12 cellular contexts compared by ENCODE assay signal in the genomic region with DNA sequence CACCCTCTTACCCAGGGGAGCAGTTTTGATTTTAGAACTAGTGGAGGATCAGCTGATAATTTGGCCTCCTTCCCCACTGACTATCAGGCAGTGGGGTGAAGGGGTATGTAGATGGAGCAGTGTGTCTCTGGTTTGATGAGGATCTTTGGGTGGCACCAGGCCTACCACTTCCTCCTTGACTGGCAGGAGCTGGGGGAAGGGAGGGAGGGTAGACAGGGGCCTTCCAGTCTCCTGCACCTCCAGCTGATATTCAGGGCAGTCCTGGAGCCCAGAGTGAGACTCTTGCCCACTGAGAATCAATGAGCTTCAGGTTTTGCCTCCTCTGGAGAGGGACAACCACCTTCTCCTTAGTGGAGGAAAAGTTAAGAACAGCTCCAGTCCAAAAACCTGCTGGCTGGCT. TPM values are rescaled to one million over a fixed set of nuclear protein-coding genes. Genes with fewer than 3 reads are reported as not detected.
DNase-seq lines count a peak whose midpoint lies in the region; ATAC-seq and TF ChIP-seq lines count a peak whose summit lies in the region.
"Had no signal": no experiment of that assay in that cellular context is flagged by ENCODE, and none has a peak within 500 bp of the region (broad histone marks: within the 10 kb centered on the region; RNA-seq: fewer than 3 reads in every experiment).

No MANE protein-coding gene starts in this region.

- H3K9me2 ChIP-seq in DOHH2 (replicated peaks; ENCODE audit: control insufficient read depth, low read length) = no peaks in the 10 kb centered on the region

- TF ChIP-seq CTCF in DOHH2 (IDR thresholded peaks at IDR 0.05; ENCODE audit: low read depth, low read length, poor library complexity, severe bottlenecking) (no peak), sigmoid colon (IDR thresholded peaks at IDR 0.05) (no peak), coronary artery (IDR thresholded peaks at IDR 0.05) (no peak)

- H3K27ac ChIP-seq in DOHH2 (ENCODE audit: low read depth, low read length) (no peak overlapping the region), sigmoid colon (no peak overlapping the region), coronary artery (no peak overlapping the region)

- H3K4me3 ChIP-seq in DOHH2 (ENCODE audit: low read length) = no peak overlapping the region
- H3K4me3 ChIP-seq in sigmoid colon = no peak overlapping the region
- no peak overlapping the region for H3K4me3 ChIP-seq in coronary artery
- H3K4me3 ChIP-seq: lung had no signal

- H3K27me3 Mint-ChIP-seq in activated naive CD4-positive, alpha-beta T cell treated with anti-CD3 and anti-CD28 coated beads, Interleukin-2, amount 10 ng/mL, durations not matched to agents 7 days and 5 days = no peaks in the 10 kb centered on the region

- no peaks in the 10 kb centered on the region for H4K20me1 ChIP-seq in DOHH2 (ENCODE audit: control insufficient read depth, insufficient read depth, low read depth, low read length)

- H3K27me3 ChIP-seq in DOHH2 (ENCODE audit: control insufficient read depth, low read length) (no peaks in the 10 kb centered on the region), sigmoid colon (no peaks in the 10 kb centered on the region)

- H3K4me1 ChIP-seq in DOHH2 (ENCODE audit: control insufficient read depth, low read length) (peaks cover 65% of the 10 kb centered on the region), sigmoid colon (peaks cover 0 to 14% (median 13%) of the 10 kb centered on the region in 4 donors)

- peak; percentile 25 for DNase-seq in OCI-M1 (lab: John Stamatoyannopoulos, UW)
- peak; percentile 60 for DNase-seq in activated naive CD4-positive, alpha-beta T cell treated with anti-CD3 and anti-CD28 coated beads, Interleukin-2, amount 10 ng/mL, durations not matched to agents 7 days and 5 days
- DNase-seq in sigmoid colon = peak; percentile 61
- no peak for DNase-seq in dedifferentiated amniotic fluid mesenchymal stem cell (ENCODE audit: extremely low spot score)
- DNase-seq in Right ventricle myocardium inferior (ENCODE audit: missing footprints) = no peak
- DNase-seq in coronary artery (ENCODE audit: low spot score) = no peak
- DNase-seq: cerebellar nuclear complex, DMS79 treated with DMSO at 0.1 percent for 48 hours, NCI-H1694 had no signal

- peaks cover 55% of the 10 kb centered on the region for H3K36me3 Mint-ChIP-seq in activated naive CD4-positive, alpha-beta T cell treated with anti-CD3 and anti-CD28 coated beads, Interleukin-2, amount 10 ng/mL, durations not matched to agents 7 days and 5 days

- peaks cover 19% of the 10 kb centered on the region for H3F3A ChIP-seq in DOHH2 (ENCODE audit: control insufficient read depth, insufficient read depth)

- peak overlapping the region; percentile 97 for H3K27ac Mint-ChIP-seq in activated naive CD4-positive, alpha-beta T cell treated with anti-CD3 and anti-CD28 coated beads, Interleukin-2, amount 10 ng/mL, durations not matched to agents 7 days and 5 days

- peak overlapping the region; percentile 88 for H3K4me3 Mint-ChIP-seq in activated naive CD4-positive, alpha-beta T cell treated with anti-CD3 and anti-CD28 coated beads, Interleukin-2, amount 10 ng/mL, durations not matched to agents 7 days and 5 days

- H3K9me3 ChIP-seq in DOHH2 (ENCODE audit: control insufficient read depth, insufficient read depth, low read length) (no peaks in the 10 kb centered on the region), sigmoid colon (no peaks in the 10 kb centered on the region)

- H3K79me2 ChIP-seq in DOHH2 (ENCODE audit: control insufficient read depth, low read length) = peaks cover 63% of the 10 kb centered on the region

- ATAC-seq in GM19395 (IDR thresholded peaks at IDR 0.05; ENCODE audit: unreplicated experiment) (no peak), Right ventricle myocardium inferior (no peak)

- peak overlapping the region; percentile 95 for H3K4me2 ChIP-seq in DOHH2 (ENCODE audit: low read length)

- no peak for TF ChIP-seq POLR2A in sigmoid colon (IDR thresholded peaks at IDR 0.05)

- intact Hi-C loops in sigmoid colon (cut with DNase I) (no loop called here), Right ventricle myocardium inferior (cut with DNase I) (no loop called here)

- peaks cover 76% of the 10 kb centered on the region for H3K4me1 Mint-ChIP-seq in activated naive CD4-positive, alpha-beta T cell treated with anti-CD3 and anti-CD28 coated beads, Interleukin-2, amount 10 ng/mL, durations not matched to agents 7 days and 5 days

- H3K9me3 Mint-ChIP-seq in activated naive CD4-positive, alpha-beta T cell treated with anti-CD3 and anti-CD28 coated beads, Interleukin-2, amount 10 ng/mL, durations not matched to agents 7 days and 5 days = no peaks in the 10 kb centered on the region

- H3K36me3 ChIP-seq in DOHH2 (ENCODE audit: control insufficient read depth, low read length) = peaks cover 32% of the 10 kb centered on the region
- peaks cover 0 to 5% (median 0%) of the 10 kb centered on the region in 4 donors for H3K36me3 ChIP-seq in sigmoid colon

- CTCF ChIA-PET in activated naive CD4-positive, alpha-beta T cell treated with anti-CD3 and anti-CD28 coated beads, Interleukin-2, amount 10 ng/mL, durations not matched to agents 7 days and 5 days (lab: Charles Lee) = interaction anchor here (1.1 to 7.5 kb wide), 5 partner anchors 9 to 166 kb away, joined by 3 to 174 read pairs (median 57); a partner anchor contains a TSS

- TF ChIP-seq EP300 in sigmoid colon (IDR thresholded peaks at IDR 0.05) = no peak

RNA-seq across cellular contexts. Expression of a gene that starts 3.2 kb away (rescaled TPM):
- total RNA-seq in sigmoid colon (1 to 10 TPM; 1.4 to 4.7 (median 3.5) TPM), Right ventricle myocardium inferior (2.8 TPM)
- 10 to 100 TPM in 1 of 3 donors, 1 to 10 TPM in 2; 4.2 to 30.1 (median 4.6) TPM for polyA plus RNA-seq in sigmoid colon

RNA-seq across cellular contexts. Expression of a gene that starts 41.3 kb away (rescaled TPM):
- total RNA-seq in sigmoid colon = 10 to 100 TPM; 29.3 to 59.8 (median 31.8) TPM
- 10 to 100 TPM; 14.3 to 28.3 (median 15.0) TPM for polyA plus RNA-seq in sigmoid colon
- total RNA-seq in Right ventricle myocardium inferior = 36.0 TPM

RNA-seq across cellular contexts. Expression of a gene that starts 41.5 kb away (rescaled TPM):
- total RNA-seq in sigmoid colon = 10 to 100 TPM in 1 of 4 donors, 1 to 10 TPM in 3; 5.8 to 16.8 (median 8.5) TPM
- polyA plus RNA-seq in sigmoid colon = 10 to 100 TPM; 22.8 to 75.4 (median 31.5) TPM
- total RNA-seq in Right ventricle myocardium inferior = 14.7 TPM

Comparison
In these comparisons a context has a peak if more than half of its experiments do, and no peak if none do; other contexts are left out.
1. DNase-seq: peak in OCI-M1 (single experiment), activated naive CD4-positive, alpha-beta T cell treated with anti-CD3 and anti-CD28 coated beads, Interleukin-2, amount 10 ng/mL, durations not matched to agents 7 days and 5 days (single experiment) and sigmoid colon (single experiment); none in dedifferentiated amniotic fluid mesenchymal stem cell (single experiment), Right ventricle myocardium inferior (single experiment) and coronary artery (single experiment).